12 cellular contexts compared by ENCODE assay signal in the genomic region with DNA sequence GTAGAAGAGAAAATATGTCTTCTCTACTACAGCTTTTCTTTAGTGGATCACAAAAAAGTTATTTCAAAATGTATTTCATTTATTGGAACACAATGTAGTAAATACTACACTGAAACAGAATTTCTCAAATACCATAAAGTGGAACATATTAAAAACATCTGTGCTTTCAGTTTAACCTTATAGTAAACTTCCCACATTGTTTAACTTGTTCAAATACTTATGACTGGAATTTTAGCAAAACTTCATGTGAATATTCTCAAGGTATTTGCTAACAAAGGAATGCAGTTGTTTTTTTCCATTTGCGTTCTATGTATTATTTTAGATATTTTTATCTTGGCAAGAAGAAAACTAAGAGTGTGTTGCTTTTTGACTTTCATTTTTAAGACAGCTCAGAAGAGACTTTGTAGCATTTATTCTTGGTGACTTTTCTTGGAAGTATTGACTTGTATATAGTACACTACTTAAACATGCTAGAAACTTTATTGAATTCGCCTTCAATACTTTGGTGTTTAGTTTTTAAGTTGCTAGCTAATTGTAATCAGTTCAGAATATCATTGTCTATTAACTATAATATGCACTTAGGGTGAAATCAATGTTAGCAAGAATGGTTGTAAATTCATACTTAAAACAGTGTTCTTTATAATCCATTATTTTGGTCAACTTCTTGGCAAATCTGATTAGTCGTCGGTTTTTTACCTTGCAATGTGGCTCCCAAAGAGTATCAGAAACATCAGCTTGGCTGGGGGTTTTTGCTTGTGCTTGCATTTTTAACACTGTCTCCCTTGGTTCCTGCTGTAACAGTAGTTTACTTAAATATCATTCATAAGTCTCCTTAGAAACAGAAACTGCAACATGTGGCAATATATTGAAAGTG. TPM values are rescaled to one million over a fixed set of nuclear protein-coding genes. Genes with fewer than 3 reads are reported as not detected.
DNase-seq lines count a peak whose midpoint lies in the region; ATAC-seq and TF ChIP-seq lines count a peak whose summit lies in the region.
"Had no signal": no experiment of that assay in that cellular context is flagged by ENCODE, and none has a peak within 500 bp of the region (broad histone marks: within the 10 kb centered on the region; RNA-seq: fewer than 3 reads in every experiment).

No MANE protein-coding gene starts in this region.

- no peak for TF ChIP-seq RAD21 in SK-N-SH (IDR thresholded peaks at IDR 0.05; ENCODE audit: low read length)

- H3K27me3 ChIP-seq in Caco-2 (replicated peaks; ENCODE audit: control insufficient read depth, insufficient read depth, low read length), result no peaks in the 10 kb centered on the region
- H3K27me3 ChIP-seq in SK-N-SH (ENCODE audit: insufficient read depth), result no peaks in the 10 kb centered on the region

- CTCF ChIA-PET in Caco-2 (lab: Charles Lee) (no interaction called here), SK-N-SH (lab: Yijun Ruan, JAX) (interaction anchor here (1.6 to 3.9 kb wide), 3 partner anchors 62 to 82 kb away, joined by 3 to 13 read pairs (median 9); no protein-coding TSS in a partner anchor)

- POLR2A ChIA-PET in Caco-2 (lab: Charles Lee), result no interaction called here
- POLR2A ChIA-PET in SK-N-SH (lab: Yijun Ruan, JAX), result no interaction called here

- peaks cover 7% of the 10 kb centered on the region for H3K36me3 Mint-ChIP-seq in Caco-2 (ENCODE audit: insufficient read depth, unreplicated experiment)
- H3K36me3 Mint-ChIP-seq: activated naive CD4-positive, alpha-beta T cell treated with anti-CD3 and anti-CD28 coated beads, Interleukin-2, amount 50 U/mL, for 24 hours had no signal

- H3K27ac Mint-ChIP-seq in Caco-2 (ENCODE audit: unreplicated experiment), result peak overlapping the region; percentile 94
- H3K27ac Mint-ChIP-seq: activated naive CD4-positive, alpha-beta T cell treated with anti-CD3 and anti-CD28 coated beads, Interleukin-2, amount 50 U/mL, for 24 hours had no signal

- no peaks in the 10 kb centered on the region for H3K27me3 Mint-ChIP-seq in Caco-2 (ENCODE audit: insufficient read depth, unreplicated experiment)

- H3K4me3 Mint-ChIP-seq in Caco-2 (ENCODE audit: unreplicated experiment), result no peak overlapping the region
- H3K4me3 Mint-ChIP-seq: activated naive CD4-positive, alpha-beta T cell treated with anti-CD3 and anti-CD28 coated beads, Interleukin-2, amount 50 U/mL, for 24 hours had no signal

- TF ChIP-seq CTCF in Caco-2 (IDR thresholded peaks at IDR 0.05; ENCODE audit: insufficient read depth in 1 of 2, low read depth in 1 of 2, low read length in 1 of 2, severe bottlenecking in 1 of 2, unreplicated experiment in 1 of 2) (no peak), SK-N-SH (IDR thresholded peaks at IDR 0.05) (no peak)

- peaks cover 60% of the 10 kb centered on the region for H3K4me1 ChIP-seq in Caco-2
- H3K4me1 ChIP-seq in SK-N-SH (ENCODE audit: control insufficient read depth in 1 of 2, insufficient read depth in 2 of 2, low read depth in 1 of 2, low read length in 1 of 2), result peaks cover 31 to 45% of the 10 kb centered on the region in 2 experiments; a peak in 3 of 4 replicates

- H4K20me1 ChIP-seq in SK-N-SH (ENCODE audit: insufficient read depth), result no peaks in the 10 kb centered on the region

- H3K9me3 Mint-ChIP-seq in Caco-2 (ENCODE audit: unreplicated experiment), result no peaks in the 10 kb centered on the region
- H3K9me3 Mint-ChIP-seq: activated naive CD4-positive, alpha-beta T cell treated with anti-CD3 and anti-CD28 coated beads, Interleukin-2, amount 50 U/mL, for 24 hours had no signal

- H3K79me2 ChIP-seq in SK-N-SH (ENCODE audit: insufficient read depth), result no peaks in the 10 kb centered on the region

- H3K9me3 ChIP-seq in Caco-2 (no peaks in the 10 kb centered on the region), SK-N-SH (no peaks in the 10 kb centered on the region)
- H3K9me3 ChIP-seq: mucosa of descending colon had no signal

- H3F3A ChIP-seq in SK-N-SH (replicated peaks; ENCODE audit: insufficient read depth), result peaks cover 6% of the 10 kb centered on the region

- H3K36me3 ChIP-seq in Caco-2 (ENCODE audit: control insufficient read depth, insufficient read depth, low read length) (no peaks in the 10 kb centered on the region), SK-N-SH (replicated peaks in 1 of 2; ENCODE audit: control insufficient read depth in 1 of 2, insufficient read depth in 2 of 2, low read length in 1 of 2) (no peaks in the 10 kb centered on the region)

- no peak overlapping the region for H3K4me3 ChIP-seq in Caco-2 (ENCODE audit: low read depth, low read length)
- H3K4me3 ChIP-seq in SK-N-SH (ENCODE audit: low read depth in 2 of 2, low read length in 1 of 2), result no peak overlapping the region; a peak in 1 of 4 replicates
- H3K4me3 ChIP-seq: mucosa of descending colon had no signal

- ATAC-seq in GM21786 (IDR thresholded peaks at IDR 0.05; ENCODE audit: unreplicated experiment) (peak; percentile 34), GM21576 (IDR thresholded peaks at IDR 0.05; ENCODE audit: unreplicated experiment) (no peak)
- ATAC-seq: mucosa of descending colon had no signal

- no peak for DNase-seq in Caco-2
- no peak for DNase-seq in SK-N-SH
- peak; percentile 31 for DNase-seq in myocyte (ENCODE audit: low read depth)
- DNase-seq in NCI-H1092 (lab: John Stamatoyannopoulos, UW), result no peak
- no peak for DNase-seq in NAMALWA (ENCODE audit: low spot score)
- DNase-seq in stimulated activated CD4-positive, alpha-beta T cell treated with anti-CD3 and anti-CD28 coated beads, Interleukin-4, amount 100 ng/mL, for 4 hours, result no peak
- DNase-seq: mucosa of descending colon, NCI-H510A had no signal

- H3K27ac ChIP-seq in SK-N-SH (ENCODE audit: low read depth in 2 of 2, low read length in 1 of 2), result peak overlapping the region; percentile 43 to 88

- no peak for TF ChIP-seq EP300 in SK-N-SH (IDR thresholded peaks at IDR 0.05; ENCODE audit: borderline replicate concordance in 1 of 2, low read depth in 1 of 2, low read length in 1 of 2)

- peak overlapping the region; percentile 36; the same call in 1 of the 2 replicates for H3K4me2 ChIP-seq in SK-N-SH

- intact Hi-C loops in Caco-2 (cut with micrococcal nuclease; ENCODE audit: unreplicated experiment), result no loop called here

- no peak overlapping the region; the same call in 1 of the 2 replicates for H3K9ac ChIP-seq in SK-N-SH

- BruUV-seq in Caco-2 (replicated peaks; lab: Mats Ljungman, UMichigan), result no TSS peak

- peak overlapping the region; percentile 32 for H2AFZ ChIP-seq in SK-N-SH (ENCODE audit: low read depth)

- H3K4me1 Mint-ChIP-seq in Caco-2 (ENCODE audit: low read depth, unreplicated experiment), result peaks cover 53% of the 10 kb centered on the region

- WGBS in SK-N-SH (ENCODE audit: low lambda C conversion rate), result 71% methylated on average over 4 of the region's 4 CpGs

- no peaks in the 10 kb centered on the region for H3K9me2 ChIP-seq in SK-N-SH

TF ChIP-seq in SK-N-SH, 30 proteins besides CTCF, POLR2A, EP300 and RAD21:
- TF ChIP-seq SMC3 (IDR thresholded peaks at IDR 0.05; ENCODE audit: low read depth, low read length) (no peak), TEAD4 (IDR thresholded peaks at IDR 0.05; ENCODE audit: borderline replicate concordance, insufficient read depth) (no peak), FOXM1 (IDR thresholded peaks at IDR 0.05; ENCODE audit: low read depth) (no peak), TCF12 (IDR thresholded peaks at IDR 0.05) (peak; percentile 64), NFIC (IDR thresholded peaks at IDR 0.05; ENCODE audit: borderline replicate concordance) (no peak)
TF ChIP-seq in SK-N-SH: peak in this region for 1.

RNA-seq across cellular contexts. Expression of a gene that starts 5.0 kb away (rescaled TPM):
- 85.6 and 88.5 TPM in 2 replicates for total RNA-seq in Caco-2 (2022)
- polyA plus RNA-seq in SK-N-SH (2012; rRNA removed), result 59.3 and 73.6 TPM in 2 replicates
- 50.7 and 65.7 TPM in 2 replicates for polyA plus RNA-seq in SK-N-SH (2012; cell fraction: cytosol; rRNA removed)
- polyA plus RNA-seq in SK-N-SH (2012; cell fraction: nucleus; rRNA removed), result 47.4 and 71.1 TPM in 2 replicates
- total RNA-seq in myocyte, result 223 and 309 TPM in 2 replicates
- polyA plus RNA-seq in myocyte (2012), result 45.2 TPM

RNA-seq across cellular contexts. Expression of a gene that starts 43.4 kb away (rescaled TPM):
- total RNA-seq in Caco-2 (2022), result 0.34 TPM in 1 of 2 replicates, not detected in the other
- 0.07 and 0.13 TPM in 2 replicates for polyA plus RNA-seq in SK-N-SH (2012; rRNA removed)
- 0.14 and 0.21 TPM in 2 replicates for polyA plus RNA-seq in SK-N-SH (2012; cell fraction: cytosol; rRNA removed)
- polyA plus RNA-seq in SK-N-SH (2012; cell fraction: nucleus; rRNA removed), result 0.23 and 0.63 TPM in 2 replicates
- 1.4 and 1.7 TPM in 2 replicates for total RNA-seq in myocyte
- polyA plus RNA-seq in myocyte (2012), result 1.1 TPM
- total RNA-seq: T-helper 2 cell treated with Interferon-gamma antibody and Interleukin-4, amounts not matched to agents 100 ng/mL and 5 ng/mL, for 36 hours had no signal
